In the genomic region with DNA sequence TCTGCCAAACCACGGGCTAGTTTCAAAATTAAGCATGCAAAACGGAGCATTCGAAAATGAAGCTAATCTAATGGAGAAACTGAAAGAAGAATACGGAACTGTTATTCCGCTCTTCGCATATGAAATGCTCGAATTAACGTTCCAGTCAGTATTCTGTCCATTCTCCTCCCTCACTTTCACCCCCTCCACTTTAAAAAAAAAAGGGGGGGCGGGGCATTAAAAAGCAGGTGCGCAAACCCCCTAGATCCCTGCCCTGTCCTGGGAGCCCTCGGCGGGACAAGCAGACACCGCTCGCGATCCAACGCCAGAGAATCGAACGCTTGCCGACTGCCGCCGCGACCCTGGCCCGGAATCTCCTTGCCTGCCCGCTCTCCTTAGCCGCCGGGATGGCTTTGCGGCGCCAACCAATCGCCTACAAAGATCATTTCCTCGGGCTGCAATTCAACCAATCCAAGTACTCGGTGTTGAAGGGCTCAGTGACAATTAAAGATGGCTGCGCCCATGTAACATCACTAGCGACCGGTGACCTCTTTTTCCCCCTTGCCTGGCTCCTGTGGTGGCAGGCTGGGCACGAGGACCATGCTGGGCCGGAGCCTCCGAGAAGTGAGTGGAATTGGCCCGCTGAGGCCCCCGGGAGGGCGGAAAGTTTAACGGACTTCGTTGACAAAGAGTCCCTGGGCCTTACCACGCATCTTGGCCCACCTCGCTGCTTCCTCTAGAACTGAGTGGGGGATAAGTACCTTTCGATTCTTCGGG, we compare ENCODE assay signal across 1 cellular context.
TF ChIP-seq lines count a peak whose summit lies in the region.

A gene with protein sequence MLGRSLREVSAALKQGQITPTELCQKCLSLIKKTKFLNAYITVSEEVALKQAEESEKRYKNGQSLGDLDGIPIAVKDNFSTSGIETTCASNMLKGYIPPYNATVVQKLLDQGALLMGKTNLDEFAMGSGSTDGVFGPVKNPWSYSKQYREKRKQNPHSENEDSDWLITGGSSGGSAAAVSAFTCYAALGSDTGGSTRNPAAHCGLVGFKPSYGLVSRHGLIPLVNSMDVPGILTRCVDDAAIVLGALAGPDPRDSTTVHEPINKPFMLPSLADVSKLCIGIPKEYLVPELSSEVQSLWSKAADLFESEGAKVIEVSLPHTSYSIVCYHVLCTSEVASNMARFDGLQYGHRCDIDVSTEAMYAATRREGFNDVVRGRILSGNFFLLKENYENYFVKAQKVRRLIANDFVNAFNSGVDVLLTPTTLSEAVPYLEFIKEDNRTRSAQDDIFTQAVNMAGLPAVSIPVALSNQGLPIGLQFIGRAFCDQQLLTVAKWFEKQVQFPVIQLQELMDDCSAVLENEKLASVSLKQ (plus strand): TSS at position 476 of the 756 bp plus-strand sequence. CDS start 104 bp downstream, at position 580.
A gene with protein sequence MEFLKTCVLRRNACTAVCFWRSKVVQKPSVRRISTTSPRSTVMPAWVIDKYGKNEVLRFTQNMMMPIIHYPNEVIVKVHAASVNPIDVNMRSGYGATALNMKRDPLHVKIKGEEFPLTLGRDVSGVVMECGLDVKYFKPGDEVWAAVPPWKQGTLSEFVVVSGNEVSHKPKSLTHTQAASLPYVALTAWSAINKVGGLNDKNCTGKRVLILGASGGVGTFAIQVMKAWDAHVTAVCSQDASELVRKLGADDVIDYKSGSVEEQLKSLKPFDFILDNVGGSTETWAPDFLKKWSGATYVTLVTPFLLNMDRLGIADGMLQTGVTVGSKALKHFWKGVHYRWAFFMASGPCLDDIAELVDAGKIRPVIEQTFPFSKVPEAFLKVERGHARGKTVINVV (minus strand): TSS at position 396 of the 756 bp plus-strand sequence. CDS start 477 bp downstream, outside the sequence.

TF ChIP-seq in K562, 482 proteins besides CTCF, POLR2A, EP300 and RAD21 (continued from another document and continues in another):
- TF ChIP-seq, protein P1, sequence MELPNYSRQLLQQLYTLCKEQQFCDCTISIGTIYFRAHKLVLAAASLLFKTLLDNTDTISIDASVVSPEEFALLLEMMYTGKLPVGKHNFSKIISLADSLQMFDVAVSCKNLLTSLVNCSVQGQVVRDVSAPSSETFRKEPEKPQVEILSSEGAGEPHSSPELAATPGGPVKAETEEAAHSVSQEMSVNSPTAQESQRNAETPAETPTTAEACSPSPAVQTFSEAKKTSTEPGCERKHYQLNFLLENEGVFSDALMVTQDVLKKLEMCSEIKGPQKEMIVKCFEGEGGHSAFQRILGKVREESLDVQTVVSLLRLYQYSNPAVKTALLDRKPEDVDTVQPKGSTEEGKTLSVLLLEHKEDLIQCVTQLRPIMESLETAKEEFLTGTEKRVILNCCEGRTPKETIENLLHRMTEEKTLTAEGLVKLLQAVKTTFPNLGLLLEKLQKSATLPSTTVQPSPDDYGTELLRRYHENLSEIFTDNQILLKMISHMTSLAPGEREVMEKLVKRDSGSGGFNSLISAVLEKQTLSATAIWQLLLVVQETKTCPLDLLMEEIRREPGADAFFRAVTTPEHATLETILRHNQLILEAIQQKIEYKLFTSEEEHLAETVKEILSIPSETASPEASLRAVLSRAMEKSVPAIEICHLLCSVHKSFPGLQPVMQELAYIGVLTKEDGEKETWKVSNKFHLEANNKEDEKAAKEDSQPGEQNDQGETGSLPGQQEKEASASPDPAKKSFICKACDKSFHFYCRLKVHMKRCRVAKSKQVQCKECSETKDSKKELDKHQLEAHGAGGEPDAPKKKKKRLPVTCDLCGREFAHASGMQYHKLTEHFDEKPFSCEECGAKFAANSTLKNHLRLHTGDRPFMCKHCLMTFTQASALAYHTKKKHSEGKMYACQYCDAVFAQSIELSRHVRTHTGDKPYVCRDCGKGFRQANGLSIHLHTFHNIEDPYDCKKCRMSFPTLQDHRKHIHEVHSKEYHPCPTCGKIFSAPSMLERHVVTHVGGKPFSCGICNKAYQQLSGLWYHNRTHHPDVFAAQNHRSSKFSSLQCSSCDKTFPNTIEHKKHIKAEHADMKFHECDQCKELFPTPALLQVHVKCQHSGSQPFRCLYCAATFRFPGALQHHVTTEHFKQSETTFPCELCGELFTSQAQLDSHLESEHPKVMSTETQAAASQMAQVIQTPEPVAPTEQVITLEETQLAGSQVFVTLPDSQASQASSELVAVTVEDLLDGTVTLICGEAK (IDR thresholded peaks at IDR 0.05) = peak; percentile 29; the same call in 1 of the 2 replicates
- TF ChIP-seq, protein P1 (CRISPR knock-in tag; IDR thresholded peaks at IDR 0.05) = no peak
- TF ChIP-seq CREB3 (tag; conservative IDR thresholded peaks at IDR 0.05; ENCODE audit: low read depth) (no peak), GTF2F1 (IDR thresholded peaks at IDR 0.05; ENCODE audit: low read depth, low read length) (0 out of 2 replicates have a peak, but pooled peaks have one; percentile 28), CHCHD3 (CRISPR knock-in tag; IDR thresholded peaks at IDR 0.05) (no peak), CBX5 (IDR thresholded peaks at IDR 0.05; ENCODE audit: borderline replicate concordance, low read depth) (no peak), CREM (IDR thresholded peaks at IDR 0.05; ENCODE audit: low read depth) (peak; percentile 82), ZNF121 (CRISPR knock-in tag; conservative IDR thresholded peaks at IDR 0.05) (no peak), SETDB1 (IDR thresholded peaks at IDR 0.05; ENCODE audit: low read length) (no peak), BMI1 (IDR thresholded peaks at IDR 0.05; ENCODE audit: low read length) (no peak), ZNF232 (CRISPR knock-in tag; IDR thresholded peaks at IDR 0.05) (peak; percentile 43; the same call in 1 of the 2 replicates), ZNF41 (CRISPR knock-in tag; conservative IDR thresholded peaks at IDR 0.05) (no peak), NUFIP1 (IDR thresholded peaks at IDR 0.05; ENCODE audit: partially characterized antibody) (peak; percentile 19), NCOA4 (IDR thresholded peaks at IDR 0.05; ENCODE audit: partially characterized antibody) (no peak), SREBF2 (CRISPR knock-in tag; IDR thresholded peaks at IDR 0.05) (no peak), TEAD1 (CRISPR knock-in tag; IDR thresholded peaks at IDR 0.05) (no peak), MTA3 (IDR thresholded peaks at IDR 0.05; ENCODE audit: borderline replicate concordance) (no peak), BACH1 (tag; IDR thresholded peaks at IDR 0.05) (no peak), ZFP36 (IDR thresholded peaks at IDR 0.05; ENCODE audit: low read depth, low read length, partially characterized antibody) (no peak), ZNF551 (CRISPR knock-in tag; IDR thresholded peaks at IDR 0.05) (no peak), ZNF444 (CRISPR knock-in tag; IDR thresholded peaks at IDR 0.05) (no peak), ZNF384 (IDR thresholded peaks at IDR 0.05; ENCODE audit: low read depth, low read length) (peak; percentile 78), ZFP1 (CRISPR knock-in tag; IDR thresholded peaks at IDR 0.05) (no peak; the same call in 1 of the 2 replicates), POU5F1 (IDR thresholded peaks at IDR 0.05; ENCODE audit: borderline replicate concordance, low read depth, low read length, partially characterized antibody) (no peak), SLC30A9 (CRISPR knock-in tag; IDR thresholded peaks at IDR 0.05) (no peak), SIN3B (IDR thresholded peaks at IDR 0.05; ENCODE audit: low read depth) (peak; percentile 95), CCNT2 (IDR thresholded peaks at IDR 0.05; ENCODE audit: borderline replicate concordance, extremely low read depth, insufficient read length, low read depth, low read length) (no peak), POLR2B (IDR thresholded peaks at IDR 0.05; ENCODE audit: low read depth, partially characterized antibody) (peak; percentile 40), SRSF3 (IDR thresholded peaks at IDR 0.05; ENCODE audit: insufficient read depth, low read length) (no peak), RBM25 (IDR thresholded peaks at IDR 0.05; ENCODE audit: low read depth, low read length, severe bottlenecking) (peak; percentile 80), PHF20 (IDR thresholded peaks at IDR 0.05; ENCODE audit: partially characterized antibody) (peak; percentile 99), BRD9 (IDR thresholded peaks at IDR 0.05; ENCODE audit: low read depth, partially characterized antibody) (no peak), NKRF (IDR thresholded peaks at IDR 0.05; ENCODE audit: borderline replicate concordance) (peak; percentile 94), GABPB1 (CRISPR knock-in tag; IDR thresholded peaks at IDR 0.05) (peak; percentile 14; the same call in 1 of the 2 replicates), PHF21A (IDR thresholded peaks at IDR 0.05; ENCODE audit: borderline replicate concordance, low read depth) (no peak), HLTF (IDR thresholded peaks at IDR 0.05) (no peak), FOXA1 (IDR thresholded peaks at IDR 0.05; ENCODE audit: borderline replicate concordance) (no peak), PPARD (CRISPR knock-in tag; IDR thresholded peaks at IDR 0.05) (no peak), HDAC1 (IDR thresholded peaks at IDR 0.05) (peak; percentile 25 to 95; a peak in 3 of 4 replicates), CBFB (CRISPR knock-in tag; IDR thresholded peaks at IDR 0.05) (no peak), MIER1 (IDR thresholded peaks at IDR 0.05; ENCODE audit: low read depth) (no peak)
- TF ChIP-seq, protein P2, sequence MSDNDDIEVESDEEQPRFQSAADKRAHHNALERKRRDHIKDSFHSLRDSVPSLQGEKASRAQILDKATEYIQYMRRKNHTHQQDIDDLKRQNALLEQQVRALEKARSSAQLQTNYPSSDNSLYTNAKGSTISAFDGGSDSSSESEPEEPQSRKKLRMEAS (CRISPR knock-in tag; IDR thresholded peaks at IDR 0.05) = peak; percentile 42; the same call in 1 of the 2 replicates
- TF ChIP-seq, protein P3, sequence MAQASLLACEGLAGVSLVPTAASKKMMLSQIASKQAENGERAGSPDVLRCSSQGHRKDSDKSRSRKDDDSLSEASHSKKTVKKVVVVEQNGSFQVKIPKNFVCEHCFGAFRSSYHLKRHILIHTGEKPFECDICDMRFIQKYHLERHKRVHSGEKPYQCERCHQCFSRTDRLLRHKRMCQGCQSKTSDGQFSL (CRISPR knock-in tag; IDR thresholded peaks at IDR 0.05) = no peak
- TF ChIP-seq, protein P3 (tag; IDR thresholded peaks at IDR 0.05) = peak in 1 of 2 experiments; percentile 68; a peak in 1 of 4 replicates
- TF ChIP-seq, protein P4, sequence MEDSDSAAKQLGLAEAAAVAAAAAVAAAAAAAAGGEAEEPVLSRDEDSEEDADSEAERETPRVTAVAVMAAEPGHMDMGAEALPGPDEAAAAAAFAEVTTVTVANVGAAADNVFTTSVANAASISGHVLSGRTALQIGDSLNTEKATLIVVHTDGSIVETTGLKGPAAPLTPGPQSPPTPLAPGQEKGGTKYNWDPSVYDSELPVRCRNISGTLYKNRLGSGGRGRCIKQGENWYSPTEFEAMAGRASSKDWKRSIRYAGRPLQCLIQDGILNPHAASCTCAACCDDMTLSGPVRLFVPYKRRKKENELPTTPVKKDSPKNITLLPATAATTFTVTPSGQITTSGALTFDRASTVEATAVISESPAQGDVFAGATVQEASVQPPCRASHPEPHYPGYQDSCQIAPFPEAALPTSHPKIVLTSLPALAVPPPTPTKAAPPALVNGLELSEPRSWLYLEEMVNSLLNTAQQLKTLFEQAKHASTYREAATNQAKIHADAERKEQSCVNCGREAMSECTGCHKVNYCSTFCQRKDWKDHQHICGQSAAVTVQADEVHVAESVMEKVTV (CRISPR knock-in tag; IDR thresholded peaks at IDR 0.05) = no peak
